ENCODE assay signal across 8 cellular contexts in genomic region chr2:102841107-102841840, GRCh38.
DNase-seq lines count a peak whose midpoint lies in the region; ATAC-seq and TF ChIP-seq lines count a peak whose summit lies in the region.

No MANE protein-coding gene starts in this region.

- no peaks in the 10 kb centered on the region for H3F3A ChIP-seq in SK-N-SH (replicated peaks; ENCODE audit: insufficient read depth)

- H4K20me1 ChIP-seq in KMS-11 (ENCODE audit: insufficient read depth), result no peaks in the 10 kb centered on the region
- no peaks in the 10 kb centered on the region for H4K20me1 ChIP-seq in SK-N-SH (ENCODE audit: insufficient read depth)

- TF ChIP-seq RAD21 in SK-N-SH (IDR thresholded peaks at IDR 0.05; ENCODE audit: low read length), result peak; percentile 66

- H3K9me3 ChIP-seq in SK-N-SH, result no peaks in the 10 kb centered on the region

- no peak for TF ChIP-seq EP300 in SK-N-SH (IDR thresholded peaks at IDR 0.05; ENCODE audit: borderline replicate concordance in 1 of 2, low read depth in 1 of 2, low read length in 1 of 2)

- H3K9me2 ChIP-seq in SK-N-SH, result no peaks in the 10 kb centered on the region

- H3K4me3 Mint-ChIP-seq in endothelial cell (ENCODE audit: unreplicated experiment), result no peak overlapping the region
- no peak overlapping the region for H3K4me3 Mint-ChIP-seq in mesothelial cell of epicardium

- H3K4me1 ChIP-seq in KMS-11 (ENCODE audit: low read depth, poor library complexity, severe bottlenecking) (no peaks in the 10 kb centered on the region), SK-N-SH (ENCODE audit: control insufficient read depth in 1 of 2, insufficient read depth in 2 of 2, low read depth in 1 of 2, low read length in 1 of 2) (peaks cover 0 to 13% of the 10 kb centered on the region in 2 experiments; a peak in 2 of 4 replicates)

- H3K9me3 Mint-ChIP-seq in endothelial cell (ENCODE audit: unreplicated experiment) (no peaks in the 10 kb centered on the region), mesothelial cell of epicardium (no peaks in the 10 kb centered on the region)

- intact Hi-C loops in posterior vena cava (cut with DNase I), result no loop called here

- WGBS in SK-N-SH (ENCODE audit: low lambda C conversion rate), result 39% methylated on average over 12 of the region's 19 CpGs

- H3K4me3 ChIP-seq in KMS-11 (IDR thresholded peaks at IDR 0.05; ENCODE audit: insufficient read depth, low read depth, low read length) (no peak overlapping the region), SK-N-SH (ENCODE audit: low read depth in 2 of 2, low read length in 1 of 2) (peak overlapping the region in 1 of 2 experiments; percentile 18; a peak in 1 of 4 replicates)

- DNase-seq in GDM1 (lab: John Stamatoyannopoulos, UW) (peak; percentile 30), SK-N-SH (peak; percentile 55), endothelial cell (ENCODE audit: low spot score) (peak; percentile 77), mesothelial cell of epicardium (ENCODE audit: low spot score in 2 of 2, unreplicated experiment in 2 of 2) (peak in 1 of 2 experiments; percentile 51), ureter (ENCODE audit: low spot score) (peak; percentile 45), posterior vena cava (ENCODE audit: low spot score) (no peak)

- H3K4me1 Mint-ChIP-seq in endothelial cell (ENCODE audit: unreplicated experiment) (no peaks in the 10 kb centered on the region), mesothelial cell of epicardium (peaks cover 11% of the 10 kb centered on the region)

- H2AFZ ChIP-seq in KMS-11 (ENCODE audit: low read depth) (no peak overlapping the region), SK-N-SH (ENCODE audit: low read depth) (no peak overlapping the region)

- POLR2A ChIA-PET in SK-N-SH (lab: Yijun Ruan, JAX), result no interaction called here

- H3K27ac Mint-ChIP-seq in endothelial cell (ENCODE audit: unreplicated experiment), result no peak overlapping the region
- H3K27ac Mint-ChIP-seq in mesothelial cell of epicardium, result no peak overlapping the region

- H3K4me2 ChIP-seq in KMS-11 (no peak overlapping the region), SK-N-SH (no peak overlapping the region)

- no peaks in the 10 kb centered on the region for H3K36me3 Mint-ChIP-seq in endothelial cell (ENCODE audit: low read depth, unreplicated experiment)
- no peaks in the 10 kb centered on the region for H3K36me3 Mint-ChIP-seq in mesothelial cell of epicardium

- CTCF ChIA-PET in SK-N-SH (lab: Yijun Ruan, JAX), result interaction anchor here (0.6 to 5.6 kb wide), 32 partner anchors 10 to 713 kb away, joined by 3 to 146 read pairs (median 4); partner anchors contain the start of gene TMEM182

- H3K9ac ChIP-seq in KMS-11 (no peak overlapping the region), SK-N-SH (no peak overlapping the region)

- H3K27ac ChIP-seq in KMS-11 (no peak overlapping the region), SK-N-SH (ENCODE audit: low read depth in 2 of 2, low read length in 1 of 2) (no peak overlapping the region)

- H3K79me2 ChIP-seq in KMS-11 (ENCODE audit: insufficient read depth, low read depth) (no peaks in the 10 kb centered on the region), SK-N-SH (ENCODE audit: insufficient read depth) (no peaks in the 10 kb centered on the region)

- peak; percentile 64 for ATAC-seq in GM21423 (IDR thresholded peaks at IDR 0.05; ENCODE audit: unreplicated experiment)

- TF ChIP-seq CTCF in KMS-11 (conservative IDR thresholded peaks at IDR 0.05; ENCODE audit: low read depth, low read length), result peak; percentile 49
- TF ChIP-seq CTCF in SK-N-SH (IDR thresholded peaks at IDR 0.05), result peak; percentile 63
- TF ChIP-seq CTCF in endothelial cell (IDR thresholded peaks at IDR 0.05; ENCODE audit: unreplicated experiment), result no peak
- peak; percentile 43 for TF ChIP-seq CTCF in mesothelial cell of epicardium (IDR thresholded peaks at IDR 0.05; ENCODE audit: unreplicated experiment)

- H3K27me3 ChIP-seq in KMS-11 (ENCODE audit: insufficient read depth, low read depth), result no peaks in the 10 kb centered on the region
- no peaks in the 10 kb centered on the region; the same call in 1 of the 2 replicates for H3K27me3 ChIP-seq in SK-N-SH (ENCODE audit: insufficient read depth)

- no peaks in the 10 kb centered on the region for H3K27me3 Mint-ChIP-seq in endothelial cell (ENCODE audit: unreplicated experiment)
- H3K27me3 Mint-ChIP-seq in mesothelial cell of epicardium (ENCODE audit: low read depth), result no peaks in the 10 kb centered on the region

- H3K36me3 ChIP-seq in KMS-11 (ENCODE audit: insufficient read depth) (no peaks in the 10 kb centered on the region), SK-N-SH (replicated peaks in 1 of 2; ENCODE audit: control insufficient read depth in 1 of 2, insufficient read depth in 2 of 2, low read length in 1 of 2) (no peaks in the 10 kb centered on the region)

TF ChIP-seq in SK-N-SH, 30 proteins besides CTCF, POLR2A, EP300 and RAD21:
- no peak for TF ChIP-seq FOXJ3 (CRISPR knock-in tag; IDR thresholded peaks at IDR 0.05)
- TF ChIP-seq GATA2 (CRISPR knock-in tag; IDR thresholded peaks at IDR 0.05), result no peak
- peak; percentile 41; the same call in 1 of the 2 replicates for TF ChIP-seq SMC3 (IDR thresholded peaks at IDR 0.05; ENCODE audit: low read depth, low read length)
- no peak for TF ChIP-seq RXRA (IDR thresholded peaks at IDR 0.05; ENCODE audit: borderline replicate concordance, low read depth)
- TF ChIP-seq PBX3 (IDR thresholded peaks at IDR 0.05), result no peak
